1 cellular context compared by ENCODE assay signal in the genomic region with DNA sequence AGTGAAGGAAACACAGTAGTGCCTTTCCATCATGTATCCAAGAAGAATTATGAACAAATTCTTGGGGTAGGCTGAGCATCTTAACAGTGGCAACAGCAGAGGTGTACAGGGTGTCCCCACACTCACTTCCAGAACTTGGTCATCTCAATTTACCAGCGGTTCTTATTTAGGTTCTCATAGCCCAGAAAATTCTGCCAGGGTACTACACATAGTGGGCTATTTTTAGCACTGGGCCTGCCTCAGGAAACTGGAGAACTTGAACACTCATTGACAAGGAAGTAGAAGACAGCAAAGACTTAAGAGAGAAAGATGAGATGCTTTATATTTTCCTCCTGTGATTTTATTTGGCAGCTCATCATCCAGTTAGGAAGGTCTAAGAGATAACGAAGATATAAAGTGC.
TF ChIP-seq lines count a peak whose summit lies in the region.

No MANE protein-coding gene starts in this region.

TF ChIP-seq in GM23338, 12 proteins besides CTCF, POLR2A, EP300 and RAD21 (continued from another document):
- no peak for TF ChIP-seq STAT1 (IDR thresholded peaks at IDR 0.05; ENCODE audit: unreplicated experiment)
TF ChIP-seq in GM23338: peak in this region for 0.
